8 cellular contexts compared by ENCODE assay signal in the genomic region with DNA sequence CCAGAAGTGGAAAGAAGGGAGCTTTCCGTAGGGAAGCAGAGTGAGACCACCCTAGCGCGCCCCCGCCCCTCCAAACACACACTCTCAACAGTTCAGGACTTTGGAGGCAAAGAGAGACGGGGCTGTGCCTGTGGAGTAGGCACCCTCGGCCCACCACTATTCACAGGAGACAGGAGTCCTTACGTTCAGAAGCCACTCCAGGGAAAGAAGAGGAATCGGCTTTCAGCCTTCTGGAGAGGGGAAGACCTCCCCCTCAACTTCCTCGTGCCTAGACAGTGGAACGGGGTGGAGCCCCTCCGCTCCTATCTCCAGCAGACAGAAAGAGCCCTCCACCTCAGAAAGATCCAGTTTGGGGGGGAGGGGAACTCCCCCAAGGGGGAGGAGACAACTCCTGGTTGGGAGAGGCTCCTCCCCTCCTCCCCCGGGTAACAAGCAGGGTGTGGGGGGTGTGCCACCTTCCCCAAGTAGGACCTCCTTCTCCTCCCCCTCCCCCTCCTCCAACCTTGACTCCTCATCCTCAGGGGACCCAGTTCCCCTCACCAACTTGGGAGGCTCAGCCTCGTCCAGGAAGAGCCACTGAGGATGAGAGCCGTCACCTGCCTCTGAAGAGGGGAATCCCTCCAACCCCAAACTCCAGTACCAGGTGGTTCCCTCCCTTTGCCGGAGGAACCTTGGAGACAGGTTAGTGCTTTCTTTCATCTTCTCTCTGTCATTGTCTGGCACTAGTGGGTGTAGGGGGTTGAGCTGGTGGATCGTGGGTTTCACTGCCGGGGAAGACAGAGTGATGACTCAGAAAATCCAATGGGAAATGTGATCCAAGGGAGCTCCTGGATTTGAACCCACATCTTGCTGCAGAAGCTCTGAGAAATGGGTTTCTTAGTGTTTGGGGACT. TPM values are rescaled to one million over a fixed set of nuclear protein-coding genes. Genes with fewer than 3 reads are reported as not detected.
DNase-seq lines count a peak whose midpoint lies in the region; FAIRE-seq and TF ChIP-seq lines count a peak whose summit lies in the region.

No MANE protein-coding gene starts in this region.

- H3K4me3 ChIP-seq in kidney epithelial cell (ENCODE audit: low read depth, low read length) = peak overlapping the region; percentile 87

- peak overlapping the region; percentile 87 for H3K4me3 Mint-ChIP-seq in chondrocyte (ENCODE audit: unreplicated experiment)

- H3K27ac Mint-ChIP-seq in chondrocyte (ENCODE audit: unreplicated experiment) = peak overlapping the region; percentile 87

- H3K4me1 Mint-ChIP-seq in chondrocyte (ENCODE audit: low read depth) = peaks cover 59% of the 10 kb centered on the region

- TF ChIP-seq CTCF in chondrocyte (IDR thresholded peaks at IDR 0.05) (no peak), kidney epithelial cell (IDR thresholded peaks at IDR 0.05; ENCODE audit: insufficient read depth, low read length, poor library complexity, severe bottlenecking) (no peak)

- H3K9me3 Mint-ChIP-seq in chondrocyte (ENCODE audit: low read depth) = no peaks in the 10 kb centered on the region

- peaks cover 2% of the 10 kb centered on the region for H3K36me3 Mint-ChIP-seq in chondrocyte (ENCODE audit: low read depth)

- H3K27me3 ChIP-seq in kidney epithelial cell (ENCODE audit: control insufficient read depth, insufficient read depth, low read length) = no peaks in the 10 kb centered on the region

- no peaks in the 10 kb centered on the region for H3K27me3 Mint-ChIP-seq in chondrocyte (ENCODE audit: low read depth)

- FAIRE-seq in GM18507 (lab: Jason Lieb, UNC) = peak; percentile 73

- DNase-seq in AG08395 (ENCODE audit: low spot score) (peak; percentile 71), GM18507 (ENCODE audit: extremely low spot score, insufficient read length, low read depth) (no peak), HuH-7.5 (ENCODE audit: low spot score) (peak; percentile 60), T-helper 9 cell (peak; percentile 44), chondrocyte (ENCODE audit: low spot score) (no peak), kidney epithelial cell (ENCODE audit: low read depth) (no peak), NOMO-1 treated with DMSO at 0.1 percent for 48 hours (lab: John Stamatoyannopoulos, UW; ENCODE audit: unreplicated experiment) (no peak)
- peak; percentile 56 to 58 for DNase-seq in stimulated activated CD4-positive, alpha-beta T cell treated with anti-CD3 and anti-CD28 coated beads, Interleukin-2, amount 100 ng/mL, for 24 hours

- no peaks in the 10 kb centered on the region for H3K36me3 ChIP-seq in kidney epithelial cell (ENCODE audit: control insufficient read depth, insufficient read depth, low read length)

RNA-seq across cellular contexts. Expression of a gene that starts 0.9 kb away (rescaled TPM):
- total RNA-seq in chondrocyte (21.1 to 24.0 TPM (median 23.4 TPM) in 3 replicates), kidney epithelial cell (14.8 and 15.3 TPM in 2 replicates)

RNA-seq across cellular contexts. Expression of a gene that starts 32.8 kb away (rescaled TPM):
- total RNA-seq in chondrocyte (0.27 to 0.59 TPM in 2 of 3 replicates, not detected in the other), kidney epithelial cell (0.04 and 0.41 TPM in 2 replicates)

RNA-seq across cellular contexts. Expression of a gene that starts 48.7 kb away (rescaled TPM):
- 23.1 to 36.9 TPM (median 26.1 TPM) in 3 replicates for total RNA-seq in chondrocyte
- total RNA-seq in kidney epithelial cell = 22.1 and 32.6 TPM in 2 replicates

Comparison
In these comparisons a context has a peak if more than half of its experiments do, and no peak if none do; other contexts are left out.
1. DNase-seq: peak in AG08395 (single experiment), HuH-7.5 (single experiment), T-helper 9 cell (single experiment) and stimulated activated CD4-positive, alpha-beta T cell treated with anti-CD3 and anti-CD28 coated beads, Interleukin-2, amount 100 ng/mL, for 24 hours (2 of 2); none in GM18507 (single experiment), chondrocyte (single experiment), kidney epithelial cell (single experiment) and NOMO-1 treated with DMSO at 0.1 percent for 48 hours (single experiment).